ENCODE assay signal across 1 cellular context in the genomic region with DNA sequence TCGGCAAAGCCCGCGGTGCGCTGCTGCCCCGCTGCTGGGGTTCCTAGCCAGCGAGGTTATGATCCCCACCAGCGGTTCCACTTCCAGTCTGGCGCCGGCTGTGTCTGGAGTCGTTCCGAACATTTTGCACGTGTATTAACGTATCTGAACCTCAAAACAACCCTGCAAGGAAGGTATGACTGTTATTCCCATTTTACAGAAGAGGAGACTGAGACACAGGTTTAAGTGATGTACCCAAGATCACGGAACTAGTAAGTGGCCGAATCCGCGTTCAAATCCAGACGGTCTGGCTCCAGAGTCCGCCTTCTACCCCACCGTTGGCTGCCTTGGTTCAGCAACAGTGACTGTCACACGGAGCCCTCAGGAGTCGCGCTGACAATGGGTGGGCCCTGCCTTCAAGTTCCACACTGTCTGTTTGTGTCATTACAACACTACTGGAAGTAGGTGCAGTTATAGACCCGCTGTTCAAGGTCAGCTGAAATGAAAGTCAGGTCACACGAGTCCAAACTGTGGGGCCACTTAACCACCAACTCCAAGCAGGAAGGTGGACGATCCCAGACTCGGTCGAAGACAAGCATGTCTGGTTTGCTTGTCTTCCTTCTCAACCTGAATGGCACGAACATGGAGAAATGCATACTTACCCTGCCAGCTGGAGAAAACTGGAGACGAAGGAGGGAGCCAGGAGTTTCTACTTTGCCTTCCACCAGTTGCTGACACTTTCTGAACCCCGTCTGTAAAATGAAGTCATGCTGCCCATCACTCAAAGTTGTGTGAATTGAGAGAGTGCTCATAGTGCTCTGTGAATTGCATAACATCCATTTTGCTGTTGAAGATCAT.
TF ChIP-seq lines count a peak whose summit lies in the region.

No MANE protein-coding gene starts in this region.

TF ChIP-seq in HepG2, 621 proteins besides CTCF, POLR2A, EP300 and RAD21 (continued from another document and continues in another):
- TF ChIP-seq, protein P1, sequence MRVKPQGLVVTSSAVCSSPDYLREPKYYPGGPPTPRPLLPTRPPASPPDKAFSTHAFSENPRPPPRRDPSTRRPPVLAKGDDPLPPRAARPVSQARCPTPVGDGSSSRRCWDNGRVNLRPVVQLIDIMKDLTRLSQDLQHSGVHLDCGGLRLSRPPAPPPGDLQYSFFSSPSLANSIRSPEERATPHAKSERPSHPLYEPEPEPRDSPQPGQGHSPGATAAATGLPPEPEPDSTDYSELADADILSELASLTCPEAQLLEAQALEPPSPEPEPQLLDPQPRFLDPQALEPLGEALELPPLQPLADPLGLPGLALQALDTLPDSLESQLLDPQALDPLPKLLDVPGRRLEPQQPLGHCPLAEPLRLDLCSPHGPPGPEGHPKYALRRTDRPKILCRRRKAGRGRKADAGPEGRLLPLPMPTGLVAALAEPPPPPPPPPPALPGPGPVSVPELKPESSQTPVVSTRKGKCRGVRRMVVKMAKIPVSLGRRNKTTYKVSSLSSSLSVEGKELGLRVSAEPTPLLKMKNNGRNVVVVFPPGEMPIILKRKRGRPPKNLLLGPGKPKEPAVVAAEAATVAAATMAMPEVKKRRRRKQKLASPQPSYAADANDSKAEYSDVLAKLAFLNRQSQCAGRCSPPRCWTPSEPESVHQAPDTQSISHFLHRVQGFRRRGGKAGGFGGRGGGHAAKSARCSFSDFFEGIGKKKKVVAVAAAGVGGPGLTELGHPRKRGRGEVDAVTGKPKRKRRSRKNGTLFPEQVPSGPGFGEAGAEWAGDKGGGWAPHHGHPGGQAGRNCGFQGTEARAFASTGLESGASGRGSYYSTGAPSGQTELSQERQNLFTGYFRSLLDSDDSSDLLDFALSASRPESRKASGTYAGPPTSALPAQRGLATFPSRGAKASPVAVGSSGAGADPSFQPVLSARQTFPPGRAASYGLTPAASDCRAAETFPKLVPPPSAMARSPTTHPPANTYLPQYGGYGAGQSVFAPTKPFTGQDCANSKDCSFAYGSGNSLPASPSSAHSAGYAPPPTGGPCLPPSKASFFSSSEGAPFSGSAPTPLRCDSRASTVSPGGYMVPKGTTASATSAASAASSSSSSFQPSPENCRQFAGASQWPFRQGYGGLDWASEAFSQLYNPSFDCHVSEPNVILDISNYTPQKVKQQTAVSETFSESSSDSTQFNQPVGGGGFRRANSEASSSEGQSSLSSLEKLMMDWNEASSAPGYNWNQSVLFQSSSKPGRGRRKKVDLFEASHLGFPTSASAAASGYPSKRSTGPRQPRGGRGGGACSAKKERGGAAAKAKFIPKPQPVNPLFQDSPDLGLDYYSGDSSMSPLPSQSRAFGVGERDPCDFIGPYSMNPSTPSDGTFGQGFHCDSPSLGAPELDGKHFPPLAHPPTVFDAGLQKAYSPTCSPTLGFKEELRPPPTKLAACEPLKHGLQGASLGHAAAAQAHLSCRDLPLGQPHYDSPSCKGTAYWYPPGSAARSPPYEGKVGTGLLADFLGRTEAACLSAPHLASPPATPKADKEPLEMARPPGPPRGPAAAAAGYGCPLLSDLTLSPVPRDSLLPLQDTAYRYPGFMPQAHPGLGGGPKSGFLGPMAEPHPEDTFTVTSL (CRISPR knock-in tag; IDR thresholded peaks at IDR 0.05; ENCODE audit: borderline replicate concordance) = 0 out of 2 replicates have a peak, but pooled peaks have one; percentile 14
- peak; percentile 84 for TF ChIP-seq ZNF317 (CRISPR knock-in tag; IDR thresholded peaks at IDR 0.05)
- TF ChIP-seq, protein P2, sequence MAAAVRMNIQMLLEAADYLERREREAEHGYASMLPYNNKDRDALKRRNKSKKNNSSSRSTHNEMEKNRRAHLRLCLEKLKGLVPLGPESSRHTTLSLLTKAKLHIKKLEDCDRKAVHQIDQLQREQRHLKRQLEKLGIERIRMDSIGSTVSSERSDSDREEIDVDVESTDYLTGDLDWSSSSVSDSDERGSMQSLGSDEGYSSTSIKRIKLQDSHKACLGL (CRISPR knock-in tag; IDR thresholded peaks at IDR 0.05) = peak; percentile 75
- peak; percentile 28; the same call in 1 of the 2 replicates for TF ChIP-seq ZNF263 (CRISPR knock-in tag; IDR thresholded peaks at IDR 0.05)
- TF ChIP-seq ZBTB8A (CRISPR knock-in tag; IDR thresholded peaks at IDR 0.05; ENCODE audit: borderline replicate concordance, low read depth) = peak; percentile 79; the same call in 1 of the 2 replicates
- peak; percentile 72; the same call in 1 of the 2 replicates for TF ChIP-seq KDM5B (CRISPR knock-in tag; IDR thresholded peaks at IDR 0.05; ENCODE audit: borderline replicate concordance)
- TF ChIP-seq, protein P3, sequence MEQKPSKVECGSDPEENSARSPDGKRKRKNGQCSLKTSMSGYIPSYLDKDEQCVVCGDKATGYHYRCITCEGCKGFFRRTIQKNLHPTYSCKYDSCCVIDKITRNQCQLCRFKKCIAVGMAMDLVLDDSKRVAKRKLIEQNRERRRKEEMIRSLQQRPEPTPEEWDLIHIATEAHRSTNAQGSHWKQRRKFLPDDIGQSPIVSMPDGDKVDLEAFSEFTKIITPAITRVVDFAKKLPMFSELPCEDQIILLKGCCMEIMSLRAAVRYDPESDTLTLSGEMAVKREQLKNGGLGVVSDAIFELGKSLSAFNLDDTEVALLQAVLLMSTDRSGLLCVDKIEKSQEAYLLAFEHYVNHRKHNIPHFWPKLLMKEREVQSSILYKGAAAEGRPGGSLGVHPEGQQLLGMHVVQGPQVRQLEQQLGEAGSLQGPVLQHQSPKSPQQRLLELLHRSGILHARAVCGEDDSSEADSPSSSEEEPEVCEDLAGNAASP (CRISPR knock-in tag; IDR thresholded peaks at IDR 0.05; ENCODE audit: borderline replicate concordance) = peak; percentile 94
- TF ChIP-seq, protein P4, sequence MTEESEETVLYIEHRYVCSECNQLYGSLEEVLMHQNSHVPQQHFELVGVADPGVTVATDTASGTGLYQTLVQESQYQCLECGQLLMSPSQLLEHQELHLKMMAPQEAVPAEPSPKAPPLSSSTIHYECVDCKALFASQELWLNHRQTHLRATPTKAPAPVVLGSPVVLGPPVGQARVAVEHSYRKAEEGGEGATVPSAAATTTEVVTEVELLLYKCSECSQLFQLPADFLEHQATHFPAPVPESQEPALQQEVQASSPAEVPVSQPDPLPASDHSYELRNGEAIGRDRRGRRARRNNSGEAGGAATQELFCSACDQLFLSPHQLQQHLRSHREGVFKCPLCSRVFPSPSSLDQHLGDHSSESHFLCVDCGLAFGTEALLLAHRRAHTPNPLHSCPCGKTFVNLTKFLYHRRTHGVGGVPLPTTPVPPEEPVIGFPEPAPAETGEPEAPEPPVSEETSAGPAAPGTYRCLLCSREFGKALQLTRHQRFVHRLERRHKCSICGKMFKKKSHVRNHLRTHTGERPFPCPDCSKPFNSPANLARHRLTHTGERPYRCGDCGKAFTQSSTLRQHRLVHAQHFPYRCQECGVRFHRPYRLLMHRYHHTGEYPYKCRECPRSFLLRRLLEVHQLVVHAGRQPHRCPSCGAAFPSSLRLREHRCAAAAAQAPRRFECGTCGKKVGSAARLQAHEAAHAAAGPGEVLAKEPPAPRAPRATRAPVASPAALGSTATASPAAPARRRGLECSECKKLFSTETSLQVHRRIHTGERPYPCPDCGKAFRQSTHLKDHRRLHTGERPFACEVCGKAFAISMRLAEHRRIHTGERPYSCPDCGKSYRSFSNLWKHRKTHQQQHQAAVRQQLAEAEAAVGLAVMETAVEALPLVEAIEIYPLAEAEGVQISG (CRISPR knock-in tag; IDR thresholded peaks at IDR 0.05) = no peak
- peak; percentile 34; the same call in 1 of the 2 replicates for TF ChIP-seq HOXA3 (CRISPR knock-in tag; IDR thresholded peaks at IDR 0.05)
- TF ChIP-seq SIX4 (CRISPR knock-in tag; IDR thresholded peaks at IDR 0.05) = peak; percentile 9; the same call in 1 of the 2 replicates
- TF ChIP-seq, protein P5, sequence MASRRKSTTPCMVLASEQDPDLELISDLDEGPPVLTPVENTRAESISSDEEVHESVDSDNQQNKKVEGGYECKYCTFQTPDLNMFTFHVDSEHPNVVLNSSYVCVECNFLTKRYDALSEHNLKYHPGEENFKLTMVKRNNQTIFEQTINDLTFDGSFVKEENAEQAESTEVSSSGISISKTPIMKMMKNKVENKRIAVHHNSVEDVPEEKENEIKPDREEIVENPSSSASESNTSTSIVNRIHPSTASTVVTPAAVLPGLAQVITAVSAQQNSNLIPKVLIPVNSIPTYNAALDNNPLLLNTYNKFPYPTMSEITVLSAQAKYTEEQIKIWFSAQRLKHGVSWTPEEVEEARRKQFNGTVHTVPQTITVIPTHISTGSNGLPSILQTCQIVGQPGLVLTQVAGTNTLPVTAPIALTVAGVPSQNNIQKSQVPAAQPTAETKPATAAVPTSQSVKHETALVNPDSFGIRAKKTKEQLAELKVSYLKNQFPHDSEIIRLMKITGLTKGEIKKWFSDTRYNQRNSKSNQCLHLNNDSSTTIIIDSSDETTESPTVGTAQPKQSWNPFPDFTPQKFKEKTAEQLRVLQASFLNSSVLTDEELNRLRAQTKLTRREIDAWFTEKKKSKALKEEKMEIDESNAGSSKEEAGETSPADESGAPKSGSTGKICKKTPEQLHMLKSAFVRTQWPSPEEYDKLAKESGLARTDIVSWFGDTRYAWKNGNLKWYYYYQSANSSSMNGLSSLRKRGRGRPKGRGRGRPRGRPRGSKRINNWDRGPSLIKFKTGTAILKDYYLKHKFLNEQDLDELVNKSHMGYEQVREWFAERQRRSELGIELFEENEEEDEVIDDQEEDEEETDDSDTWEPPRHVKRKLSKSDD (CRISPR knock-in tag; IDR thresholded peaks at IDR 0.05; ENCODE audit: low read depth) = no peak
- TF ChIP-seq EZH2 (conservative IDR thresholded peaks at IDR 0.05; ENCODE audit: low read depth, low read length) = peak; percentile 48; the same call in 1 of the 2 replicates
- TF ChIP-seq MIER3 (CRISPR knock-in tag; IDR thresholded peaks at IDR 0.05; ENCODE audit: borderline replicate concordance) = peak; percentile 76; the same call in 1 of the 2 replicates
- 0 out of 2 replicates have a peak, but pooled peaks have one; percentile 53 for TF ChIP-seq ZNF343 (CRISPR knock-in tag; IDR thresholded peaks at IDR 0.05)
- TF ChIP-seq, protein P6, sequence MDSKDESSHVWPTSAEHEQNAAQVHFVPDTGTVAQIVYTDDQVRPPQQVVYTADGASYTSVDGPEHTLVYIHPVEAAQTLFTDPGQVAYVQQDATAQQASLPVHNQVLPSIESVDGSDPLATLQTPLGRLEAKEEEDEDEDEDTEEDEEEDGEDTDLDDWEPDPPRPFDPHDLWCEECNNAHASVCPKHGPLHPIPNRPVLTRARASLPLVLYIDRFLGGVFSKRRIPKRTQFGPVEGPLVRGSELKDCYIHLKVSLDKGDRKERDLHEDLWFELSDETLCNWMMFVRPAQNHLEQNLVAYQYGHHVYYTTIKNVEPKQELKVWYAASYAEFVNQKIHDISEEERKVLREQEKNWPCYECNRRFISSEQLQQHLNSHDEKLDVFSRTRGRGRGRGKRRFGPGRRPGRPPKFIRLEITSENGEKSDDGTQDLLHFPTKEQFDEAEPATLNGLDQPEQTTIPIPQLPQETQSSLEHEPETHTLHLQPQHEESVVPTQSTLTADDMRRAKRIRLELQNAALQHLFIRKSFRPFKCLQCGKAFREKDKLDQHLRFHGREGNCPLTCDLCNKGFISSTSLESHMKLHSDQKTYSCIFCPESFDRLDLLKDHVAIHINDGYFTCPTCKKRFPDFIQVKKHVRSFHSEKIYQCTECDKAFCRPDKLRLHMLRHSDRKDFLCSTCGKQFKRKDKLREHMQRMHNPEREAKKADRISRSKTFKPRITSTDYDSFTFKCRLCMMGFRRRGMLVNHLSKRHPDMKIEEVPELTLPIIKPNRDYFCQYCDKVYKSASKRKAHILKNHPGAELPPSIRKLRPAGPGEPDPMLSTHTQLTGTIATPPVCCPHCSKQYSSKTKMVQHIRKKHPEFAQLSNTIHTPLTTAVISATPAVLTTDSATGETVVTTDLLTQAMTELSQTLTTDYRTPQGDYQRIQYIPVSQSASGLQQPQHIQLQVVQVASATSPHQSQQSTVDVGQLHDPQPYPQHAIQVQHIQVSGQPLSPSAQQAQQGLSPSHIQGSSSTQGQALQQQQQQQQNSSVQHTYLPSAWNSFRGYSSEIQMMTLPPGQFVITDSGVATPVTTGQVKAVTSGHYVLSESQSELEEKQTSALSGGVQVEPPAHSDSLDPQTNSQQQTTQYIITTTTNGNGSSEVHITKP (CRISPR knock-in tag; IDR thresholded peaks at IDR 0.05; ENCODE audit: low read depth) = no peak
- TF ChIP-seq ZNF615 (CRISPR knock-in tag; IDR thresholded peaks at IDR 0.05; ENCODE audit: borderline replicate concordance) = peak; percentile 77; the same call in 1 of the 2 replicates
- TF ChIP-seq, protein P7, sequence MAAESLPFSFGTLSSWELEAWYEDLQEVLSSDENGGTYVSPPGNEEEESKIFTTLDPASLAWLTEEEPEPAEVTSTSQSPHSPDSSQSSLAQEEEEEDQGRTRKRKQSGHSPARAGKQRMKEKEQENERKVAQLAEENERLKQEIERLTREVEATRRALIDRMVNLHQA (CRISPR knock-in tag; IDR thresholded peaks at IDR 0.05) = peak; percentile 13; the same call in 1 of the 2 replicates
- peak; percentile 72; the same call in 1 of the 2 replicates for TF ChIP-seq RXRB (CRISPR knock-in tag; IDR thresholded peaks at IDR 0.05; ENCODE audit: borderline replicate concordance)
- peak; percentile 70 for TF ChIP-seq ASH2L (IDR thresholded peaks at IDR 0.05; ENCODE audit: insufficient read length, low read depth, low read length)
- peak; percentile 8; the same call in 1 of the 2 replicates for TF ChIP-seq REL (CRISPR knock-in tag; conservative IDR thresholded peaks at IDR 0.05)
- TF ChIP-seq SALL1 (CRISPR knock-in tag; IDR thresholded peaks at IDR 0.05) = peak; percentile 75
- TF ChIP-seq ZNF619 (CRISPR knock-in tag; IDR thresholded peaks at IDR 0.05) = peak; percentile 44; the same call in 1 of the 2 replicates
- TF ChIP-seq FOXC1 (CRISPR knock-in tag; IDR thresholded peaks at IDR 0.05; ENCODE audit: borderline replicate concordance) = no peak
- no peak for TF ChIP-seq NFIC (IDR thresholded peaks at IDR 0.05; ENCODE audit: low read length)
- TF ChIP-seq, protein P8, sequence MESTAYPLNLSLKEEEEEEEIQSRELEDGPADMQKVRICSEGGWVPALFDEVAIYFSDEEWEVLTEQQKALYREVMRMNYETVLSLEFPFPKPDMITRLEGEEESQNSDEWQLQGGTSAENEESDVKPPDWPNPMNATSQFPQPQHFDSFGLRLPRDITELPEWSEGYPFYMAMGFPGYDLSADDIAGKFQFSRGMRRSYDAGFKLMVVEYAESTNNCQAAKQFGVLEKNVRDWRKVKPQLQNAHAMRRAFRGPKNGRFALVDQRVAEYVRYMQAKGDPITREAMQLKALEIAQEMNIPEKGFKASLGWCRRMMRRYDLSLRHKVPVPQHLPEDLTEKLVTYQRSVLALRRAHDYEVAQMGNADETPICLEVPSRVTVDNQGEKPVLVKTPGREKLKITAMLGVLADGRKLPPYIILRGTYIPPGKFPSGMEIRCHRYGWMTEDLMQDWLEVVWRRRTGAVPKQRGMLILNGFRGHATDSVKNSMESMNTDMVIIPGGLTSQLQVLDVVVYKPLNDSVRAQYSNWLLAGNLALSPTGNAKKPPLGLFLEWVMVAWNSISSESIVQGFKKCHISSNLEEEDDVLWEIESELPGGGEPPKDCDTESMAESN (CRISPR knock-in tag; conservative IDR thresholded peaks at IDR 0.05) = peak; percentile 25; the same call in 1 of the 2 replicates
- TF ChIP-seq, protein P9, sequence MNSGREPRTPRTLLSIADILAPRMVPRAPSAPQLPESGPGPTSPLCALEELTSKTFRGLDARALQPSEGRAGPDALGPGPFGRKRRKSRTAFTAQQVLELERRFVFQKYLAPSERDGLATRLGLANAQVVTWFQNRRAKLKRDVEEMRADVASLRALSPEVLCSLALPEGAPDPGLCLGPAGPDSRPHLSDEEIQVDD (CRISPR knock-in tag; IDR thresholded peaks at IDR 0.05; ENCODE audit: borderline replicate concordance) = peak; percentile 22; the same call in 1 of the 2 replicates
- peak; percentile 95 for TF ChIP-seq ZNF501 (CRISPR knock-in tag; IDR thresholded peaks at IDR 0.05)
- peak; percentile 55 for TF ChIP-seq FOSL2 (CRISPR knock-in tag; IDR thresholded peaks at IDR 0.05)
- TF ChIP-seq ZNF235 (CRISPR knock-in tag; IDR thresholded peaks at IDR 0.05; ENCODE audit: borderline replicate concordance) = 0 out of 2 replicates have a peak, but pooled peaks have one; percentile 33
- no peak for TF ChIP-seq HHEX (CRISPR knock-in tag; IDR thresholded peaks at IDR 0.05)
